ENCODE assay signal across 1 cellular context in the genomic region with DNA sequence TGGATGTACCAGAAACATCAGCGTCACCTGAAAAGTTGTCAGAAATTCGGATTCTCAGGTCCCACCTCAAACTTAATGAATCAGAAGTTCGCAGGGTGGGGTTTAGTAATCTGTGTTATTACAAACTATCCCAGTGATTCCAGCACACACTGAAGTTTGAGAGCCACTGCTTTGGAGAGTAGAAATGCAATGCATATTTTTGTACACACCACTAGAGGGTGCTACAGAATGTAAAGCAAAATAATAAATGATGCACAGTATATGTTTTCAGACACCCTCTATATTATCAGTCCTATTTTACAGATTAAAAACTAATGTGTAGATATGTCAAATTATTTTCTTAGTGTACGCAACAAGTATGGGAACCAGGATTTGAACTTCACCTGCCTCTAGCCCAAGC.
TF ChIP-seq lines count a peak whose summit lies in the region.

No MANE protein-coding gene starts in this region.

TF ChIP-seq in IMR-90, 13 proteins besides CTCF, POLR2A, EP300 and RAD21:
- peak; percentile 42 for TF ChIP-seq SMC3 (IDR thresholded peaks at IDR 0.05; ENCODE audit: low read depth, low read length)
- TF ChIP-seq MAFK (IDR thresholded peaks at IDR 0.05; ENCODE audit: low read depth, low read length): no peak
